8 cellular contexts compared by ENCODE assay signal in the genomic region with DNA sequence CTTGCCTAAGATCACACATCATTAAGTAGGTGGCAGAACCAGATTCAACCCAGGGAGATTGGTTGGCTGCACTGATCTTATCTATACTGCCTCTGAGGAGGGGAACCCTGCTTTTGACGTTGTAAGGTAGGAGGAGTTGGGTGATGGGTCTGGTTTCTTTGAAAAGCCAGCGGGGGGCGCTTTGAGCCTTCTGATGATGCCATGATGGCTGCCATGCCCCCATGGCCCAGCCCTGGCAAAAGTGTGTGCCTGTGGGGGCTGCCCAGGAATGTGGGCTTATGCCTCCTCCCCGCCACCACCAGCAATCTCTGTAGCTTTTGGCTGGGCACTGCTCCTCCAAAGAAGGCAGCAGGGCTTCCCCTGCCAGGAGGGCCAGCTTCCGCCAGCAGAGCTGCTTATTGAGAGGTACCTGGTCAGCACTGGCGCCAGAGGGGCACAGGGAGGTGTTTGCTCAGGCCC.
DNase-seq lines count a peak whose midpoint lies in the region; ATAC-seq, FAIRE-seq and TF ChIP-seq lines count a peak whose summit lies in the region.

No MANE protein-coding gene starts in this region.

- CTCF ChIA-PET in activated naive CD4-positive, alpha-beta T cell treated with anti-CD3 and anti-CD28 coated beads, Interleukin-2, amount 10 ng/mL, durations not matched to agents 7 days and 5 days (lab: Charles Lee), result interaction anchor here (0.9 to 1.2 kb wide), 5 partner anchors 57 to 352 kb away, joined by 3 to 4 read pairs (median 3); no protein-coding TSS in a partner anchor

- no peak for FAIRE-seq in pancreas (lab: Jason Lieb, UNC)

- H3K27me3 Mint-ChIP-seq in activated CD4-positive, alpha-beta T cell treated with anti-CD3 and anti-CD28 coated beads, Interleukin-2, amount 10 ng/mL, durations not matched to agents 24 days and 14 days, result no peaks in the 10 kb centered on the region
- H3K27me3 Mint-ChIP-seq in IgD-negative memory B cell, result peaks cover 1% of the 10 kb centered on the region
- no peaks in the 10 kb centered on the region for H3K27me3 Mint-ChIP-seq in activated naive CD4-positive, alpha-beta T cell treated with anti-CD3 and anti-CD28 coated beads, Interleukin-2, amount 10 ng/mL, durations not matched to agents 7 days and 5 days

- H3K27me3 ChIP-seq in pancreas, result no peaks in the 10 kb centered on the region
- H3K27me3 ChIP-seq in spleen (replicated peaks in 1 of 7), result no peaks in the 10 kb centered on the region

- no peak overlapping the region for H3K4me3 ChIP-seq in pancreas
- no peak overlapping the region for H3K4me3 ChIP-seq in foreskin fibroblast (ENCODE audit: low read depth in 1 of 2, low read length in 2 of 2)
- H3K4me3 ChIP-seq in spleen, result no peak overlapping the region

- ATAC-seq in pancreas (peak in 3 of 4 donors; percentile 28 to 64 (median 37)), HG03280 (IDR thresholded peaks at IDR 0.05; ENCODE audit: unreplicated experiment) (no peak)

- H3K36me3 Mint-ChIP-seq in activated CD4-positive, alpha-beta T cell treated with anti-CD3 and anti-CD28 coated beads, Interleukin-2, amount 10 ng/mL, durations not matched to agents 24 days and 14 days (ENCODE audit: low read depth), result peaks cover 6% of the 10 kb centered on the region
- peaks cover 4% of the 10 kb centered on the region for H3K36me3 Mint-ChIP-seq in IgD-negative memory B cell
- H3K36me3 Mint-ChIP-seq in activated naive CD4-positive, alpha-beta T cell treated with anti-CD3 and anti-CD28 coated beads, Interleukin-2, amount 10 ng/mL, durations not matched to agents 7 days and 5 days, result peaks cover 5% of the 10 kb centered on the region

- WGBS in pancreas, 2 donors, result 68 to 75% methylated on average over 6 of the region's 6 CpGs
- WGBS in spleen, 5 donors, result 77 to 88% (median 82%) methylated on average over 5 to 6 of the region's 6 CpGs

- H3K27ac ChIP-seq in pancreas, result no peak overlapping the region
- no peak overlapping the region for H3K27ac ChIP-seq in spleen

- H3K27ac Mint-ChIP-seq in activated CD4-positive, alpha-beta T cell treated with anti-CD3 and anti-CD28 coated beads, Interleukin-2, amount 10 ng/mL, durations not matched to agents 24 days and 14 days, result no peak overlapping the region
- H3K27ac Mint-ChIP-seq in IgD-negative memory B cell, result peak overlapping the region in 2 of 3 donors; percentile 31 to 54
- no peak overlapping the region for H3K27ac Mint-ChIP-seq in activated naive CD4-positive, alpha-beta T cell treated with anti-CD3 and anti-CD28 coated beads, Interleukin-2, amount 10 ng/mL, durations not matched to agents 7 days and 5 days

- H3K4me3 Mint-ChIP-seq in activated CD4-positive, alpha-beta T cell treated with anti-CD3 and anti-CD28 coated beads, Interleukin-2, amount 10 ng/mL, durations not matched to agents 24 days and 14 days, result no peak overlapping the region
- H3K4me3 Mint-ChIP-seq in IgD-negative memory B cell, result no peak overlapping the region
- no peak overlapping the region for H3K4me3 Mint-ChIP-seq in activated naive CD4-positive, alpha-beta T cell treated with anti-CD3 and anti-CD28 coated beads, Interleukin-2, amount 10 ng/mL, durations not matched to agents 7 days and 5 days

- TF ChIP-seq CTCF in pancreas (IDR thresholded peaks at IDR 0.05) (no peak), foreskin fibroblast (IDR thresholded peaks at IDR 0.05; ENCODE audit: low read depth, low read length) (no peak), spleen (IDR thresholded peaks at IDR 0.05 in 8 of 11, conservative IDR thresholded peaks at IDR 0.05 in 3 of 11) (peak in 2 of 11 experiments; percentile 21 to 31)

- peaks cover 56% of the 10 kb centered on the region for H3K4me1 Mint-ChIP-seq in activated CD4-positive, alpha-beta T cell treated with anti-CD3 and anti-CD28 coated beads, Interleukin-2, amount 10 ng/mL, durations not matched to agents 24 days and 14 days
- H3K4me1 Mint-ChIP-seq in IgD-negative memory B cell, result peaks cover 29 to 34% (median 32%) of the 10 kb centered on the region in 3 donors
- peaks cover 65% of the 10 kb centered on the region for H3K4me1 Mint-ChIP-seq in activated naive CD4-positive, alpha-beta T cell treated with anti-CD3 and anti-CD28 coated beads, Interleukin-2, amount 10 ng/mL, durations not matched to agents 7 days and 5 days

- no peaks in the 10 kb centered on the region for H3K9me3 Mint-ChIP-seq in activated CD4-positive, alpha-beta T cell treated with anti-CD3 and anti-CD28 coated beads, Interleukin-2, amount 10 ng/mL, durations not matched to agents 24 days and 14 days
- no peaks in the 10 kb centered on the region for H3K9me3 Mint-ChIP-seq in IgD-negative memory B cell
- no peaks in the 10 kb centered on the region for H3K9me3 Mint-ChIP-seq in activated naive CD4-positive, alpha-beta T cell treated with anti-CD3 and anti-CD28 coated beads, Interleukin-2, amount 10 ng/mL, durations not matched to agents 7 days and 5 days

- DNase-seq in activated CD4-positive, alpha-beta T cell treated with anti-CD3 and anti-CD28 coated beads, Interleukin-2, amount 10 ng/mL, durations not matched to agents 24 days and 14 days, result peak; percentile 80
- no peak for DNase-seq in activated CD4-positive, alpha-beta T cell treated with anti-CD3 and anti-CD28 coated beads, Interleukin-2, amount 50 U/mL, for 4 hours
- peak; percentile 48 for DNase-seq in activated naive CD4-positive, alpha-beta T cell treated with anti-CD3 and anti-CD28 coated beads, Interleukin-2, amount 10 ng/mL, durations not matched to agents 7 days and 5 days
- DNase-seq in pancreas (no peak), foreskin fibroblast (no peak), spleen (no peak)

- no peaks in the 10 kb centered on the region for H3K36me3 ChIP-seq in pancreas
- H3K36me3 ChIP-seq in spleen, result peaks cover 0 to 10% (median 0%) of the 10 kb centered on the region in 6 donors

- H3K9me3 ChIP-seq in pancreas (no peaks in the 10 kb centered on the region), spleen (no peaks in the 10 kb centered on the region)

- TF ChIP-seq POLR2A in spleen (IDR thresholded peaks at IDR 0.05), result no peak

- H3K4me1 ChIP-seq in pancreas (no peaks in the 10 kb centered on the region), spleen (peaks cover 11 to 99% (median 51%) of the 10 kb centered on the region in 6 donors)

- intact Hi-C loops in activated CD4-positive, alpha-beta T cell treated with anti-CD3 and anti-CD28 coated beads, Interleukin-2, amount 10 ng/mL, durations not matched to agents 24 days and 14 days (cut with micrococcal nuclease), result loop anchor here (10.0 kb wide), 1 partner anchor 349 kb away; no protein-coding TSS in a partner anchor
- intact Hi-C loops in pancreas (cut with DNase I), result no loop called here
- intact Hi-C loops in spleen (cut with DNase I; ENCODE audit: low total_unique reads), result no loop called here

Comparison
In these comparisons a context has a peak if more than half of its experiments do, and no peak if none do; other contexts are left out.
1. DNase-seq: peak in activated CD4-positive, alpha-beta T cell treated with anti-CD3 and anti-CD28 coated beads, Interleukin-2, amount 10 ng/mL, durations not matched to agents 24 days and 14 days (single experiment) and activated naive CD4-positive, alpha-beta T cell treated with anti-CD3 and anti-CD28 coated beads, Interleukin-2, amount 10 ng/mL, durations not matched to agents 7 days and 5 days (single experiment); none in activated CD4-positive, alpha-beta T cell treated with anti-CD3 and anti-CD28 coated beads, Interleukin-2, amount 50 U/mL, for 4 hours (0 of 2), pancreas (0 of 6), foreskin fibroblast (0 of 2) and spleen (single experiment).
2. H3K27ac Mint-ChIP-seq: peak in IgD-negative memory B cell (2 of 3); none in activated CD4-positive, alpha-beta T cell treated with anti-CD3 and anti-CD28 coated beads, Interleukin-2, amount 10 ng/mL, durations not matched to agents 24 days and 14 days (single experiment) and activated naive CD4-positive, alpha-beta T cell treated with anti-CD3 and anti-CD28 coated beads, Interleukin-2, amount 10 ng/mL, durations not matched to agents 7 days and 5 days (single experiment).